1 cellular context compared by ENCODE assay signal in the genomic region with DNA sequence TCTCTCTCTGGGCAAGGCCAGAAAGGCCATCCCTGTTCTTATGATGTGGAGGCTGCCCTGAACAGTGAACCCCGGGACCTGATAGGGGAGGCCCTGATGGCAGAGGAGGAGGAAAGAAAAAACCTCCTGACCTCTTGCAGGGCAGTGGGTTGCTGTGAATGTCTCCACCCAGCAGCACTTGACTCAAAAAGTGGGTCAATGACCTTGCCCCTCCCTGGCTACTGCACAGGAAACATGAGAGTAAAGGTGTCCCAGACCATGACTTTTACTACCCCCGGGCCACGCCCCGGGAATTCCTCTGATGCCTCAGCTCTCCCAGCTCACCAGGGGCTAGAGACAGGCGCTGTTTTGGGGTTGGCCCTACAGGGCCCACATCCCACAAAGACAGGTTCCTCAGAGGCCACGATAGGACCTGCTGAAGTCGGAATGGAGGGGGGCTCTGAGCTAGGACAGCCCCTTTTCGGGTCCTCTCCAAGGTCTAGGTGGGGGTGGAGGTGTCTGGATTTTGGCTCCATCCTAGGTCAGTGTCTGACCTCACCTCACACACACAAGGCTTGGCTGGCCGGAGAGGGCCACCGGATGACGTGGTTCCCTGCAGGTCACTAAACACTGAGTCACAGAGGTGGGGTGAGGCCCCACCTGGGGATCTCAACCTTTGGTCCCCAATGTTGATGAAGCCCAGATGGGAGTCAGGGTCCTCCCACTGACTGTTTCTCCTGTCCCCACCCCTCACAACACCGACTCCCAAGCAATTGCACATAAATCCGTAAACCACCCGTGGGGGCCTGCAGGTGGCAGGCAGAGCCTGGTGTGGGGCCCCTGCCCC.
TF ChIP-seq lines count a peak whose summit lies in the region.

No MANE protein-coding gene starts in this region.

TF ChIP-seq in HepG2, 621 proteins besides CTCF, POLR2A, EP300 and RAD21 (continued from another document and continues in another):
- no peak for TF ChIP-seq ZNF710 (CRISPR knock-in tag; IDR thresholded peaks at IDR 0.05; ENCODE audit: borderline replicate concordance)
- TF ChIP-seq ZBTB10 (CRISPR knock-in tag; IDR thresholded peaks at IDR 0.05; ENCODE audit: borderline replicate concordance), result peak; percentile 74; the same call in 1 of the 2 replicates
- TF ChIP-seq IRF1 (CRISPR knock-in tag; IDR thresholded peaks at IDR 0.05; ENCODE audit: low read depth), result no peak
- TF ChIP-seq SALL1 (CRISPR knock-in tag; IDR thresholded peaks at IDR 0.05), result peak; percentile 7; the same call in 1 of the 2 replicates
- TF ChIP-seq, protein P1, sequence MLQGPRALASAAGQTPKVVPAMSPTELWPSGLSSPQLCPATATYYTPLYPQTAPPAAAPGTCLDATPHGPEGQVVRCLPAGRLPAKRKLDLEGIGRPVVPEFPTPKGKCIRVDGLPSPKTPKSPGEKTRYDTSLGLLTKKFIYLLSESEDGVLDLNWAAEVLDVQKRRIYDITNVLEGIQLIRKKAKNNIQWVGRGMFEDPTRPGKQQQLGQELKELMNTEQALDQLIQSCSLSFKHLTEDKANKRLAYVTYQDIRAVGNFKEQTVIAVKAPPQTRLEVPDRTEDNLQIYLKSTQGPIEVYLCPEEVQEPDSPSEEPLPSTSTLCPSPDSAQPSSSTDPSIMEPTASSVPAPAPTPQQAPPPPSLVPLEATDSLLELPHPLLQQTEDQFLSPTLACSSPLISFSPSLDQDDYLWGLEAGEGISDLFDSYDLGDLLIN (CRISPR knock-in tag; IDR thresholded peaks at IDR 0.05; ENCODE audit: borderline replicate concordance), result no peak
- TF ChIP-seq CEBPG (CRISPR knock-in tag; IDR thresholded peaks at IDR 0.05), result 0 out of 2 replicates have a peak, but pooled peaks have one; percentile 6
- peak; percentile 30 for TF ChIP-seq SKI (IDR thresholded peaks at IDR 0.05; ENCODE audit: partially characterized antibody)
- no peak for TF ChIP-seq ZNF138 (CRISPR knock-in tag; IDR thresholded peaks at IDR 0.05; ENCODE audit: low read depth)
- TF ChIP-seq ZNF577 (CRISPR knock-in tag; IDR thresholded peaks at IDR 0.05; ENCODE audit: borderline replicate concordance, low read depth), result no peak
- no peak for TF ChIP-seq REXO4 (CRISPR knock-in tag; IDR thresholded peaks at IDR 0.05; ENCODE audit: borderline replicate concordance)
- no peak for TF ChIP-seq ZNF773 (CRISPR knock-in tag; IDR thresholded peaks at IDR 0.05; ENCODE audit: borderline replicate concordance)
- TF ChIP-seq BCL6 (CRISPR knock-in tag; IDR thresholded peaks at IDR 0.05), result peak; percentile 45; the same call in 1 of the 2 replicates
- TF ChIP-seq RAD51 (IDR thresholded peaks at IDR 0.05; ENCODE audit: borderline replicate concordance), result no peak
- TF ChIP-seq THRA (CRISPR knock-in tag; IDR thresholded peaks at IDR 0.05; ENCODE audit: borderline replicate concordance), result peak; percentile 10; the same call in 1 of the 2 replicates
- no peak for TF ChIP-seq AHDC1 (CRISPR knock-in tag; IDR thresholded peaks at IDR 0.05; ENCODE audit: borderline replicate concordance)
- no peak for TF ChIP-seq ZNF496 (CRISPR knock-in tag; IDR thresholded peaks at IDR 0.05; ENCODE audit: insufficient replicate concordance)
- no peak for TF ChIP-seq PRPF4 (IDR thresholded peaks at IDR 0.05; ENCODE audit: low read depth, low read length, poor library complexity, severe bottlenecking)
- TF ChIP-seq ZFP90 (CRISPR knock-in tag; IDR thresholded peaks at IDR 0.05; ENCODE audit: borderline replicate concordance), result peak; percentile 26; the same call in 1 of the 2 replicates
- TF ChIP-seq FOXP4 (CRISPR knock-in tag; IDR thresholded peaks at IDR 0.05), result peak; percentile 67
- no peak for TF ChIP-seq TAF1 (CRISPR knock-in tag; IDR thresholded peaks at IDR 0.05)
- peak; percentile 70; the same call in 1 of the 2 replicates for TF ChIP-seq KLF12 (CRISPR knock-in tag; IDR thresholded peaks at IDR 0.05; ENCODE audit: borderline replicate concordance)
- TF ChIP-seq ZBTB8A (CRISPR knock-in tag; IDR thresholded peaks at IDR 0.05; ENCODE audit: borderline replicate concordance, low read depth), result no peak
- TF ChIP-seq, protein P2, sequence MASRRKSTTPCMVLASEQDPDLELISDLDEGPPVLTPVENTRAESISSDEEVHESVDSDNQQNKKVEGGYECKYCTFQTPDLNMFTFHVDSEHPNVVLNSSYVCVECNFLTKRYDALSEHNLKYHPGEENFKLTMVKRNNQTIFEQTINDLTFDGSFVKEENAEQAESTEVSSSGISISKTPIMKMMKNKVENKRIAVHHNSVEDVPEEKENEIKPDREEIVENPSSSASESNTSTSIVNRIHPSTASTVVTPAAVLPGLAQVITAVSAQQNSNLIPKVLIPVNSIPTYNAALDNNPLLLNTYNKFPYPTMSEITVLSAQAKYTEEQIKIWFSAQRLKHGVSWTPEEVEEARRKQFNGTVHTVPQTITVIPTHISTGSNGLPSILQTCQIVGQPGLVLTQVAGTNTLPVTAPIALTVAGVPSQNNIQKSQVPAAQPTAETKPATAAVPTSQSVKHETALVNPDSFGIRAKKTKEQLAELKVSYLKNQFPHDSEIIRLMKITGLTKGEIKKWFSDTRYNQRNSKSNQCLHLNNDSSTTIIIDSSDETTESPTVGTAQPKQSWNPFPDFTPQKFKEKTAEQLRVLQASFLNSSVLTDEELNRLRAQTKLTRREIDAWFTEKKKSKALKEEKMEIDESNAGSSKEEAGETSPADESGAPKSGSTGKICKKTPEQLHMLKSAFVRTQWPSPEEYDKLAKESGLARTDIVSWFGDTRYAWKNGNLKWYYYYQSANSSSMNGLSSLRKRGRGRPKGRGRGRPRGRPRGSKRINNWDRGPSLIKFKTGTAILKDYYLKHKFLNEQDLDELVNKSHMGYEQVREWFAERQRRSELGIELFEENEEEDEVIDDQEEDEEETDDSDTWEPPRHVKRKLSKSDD (CRISPR knock-in tag; IDR thresholded peaks at IDR 0.05; ENCODE audit: low read depth), result peak; percentile 39; the same call in 1 of the 2 replicates
- TF ChIP-seq CAMTA2 (CRISPR knock-in tag; IDR thresholded peaks at IDR 0.05; ENCODE audit: borderline replicate concordance), result no peak
